In the genomic region with DNA sequence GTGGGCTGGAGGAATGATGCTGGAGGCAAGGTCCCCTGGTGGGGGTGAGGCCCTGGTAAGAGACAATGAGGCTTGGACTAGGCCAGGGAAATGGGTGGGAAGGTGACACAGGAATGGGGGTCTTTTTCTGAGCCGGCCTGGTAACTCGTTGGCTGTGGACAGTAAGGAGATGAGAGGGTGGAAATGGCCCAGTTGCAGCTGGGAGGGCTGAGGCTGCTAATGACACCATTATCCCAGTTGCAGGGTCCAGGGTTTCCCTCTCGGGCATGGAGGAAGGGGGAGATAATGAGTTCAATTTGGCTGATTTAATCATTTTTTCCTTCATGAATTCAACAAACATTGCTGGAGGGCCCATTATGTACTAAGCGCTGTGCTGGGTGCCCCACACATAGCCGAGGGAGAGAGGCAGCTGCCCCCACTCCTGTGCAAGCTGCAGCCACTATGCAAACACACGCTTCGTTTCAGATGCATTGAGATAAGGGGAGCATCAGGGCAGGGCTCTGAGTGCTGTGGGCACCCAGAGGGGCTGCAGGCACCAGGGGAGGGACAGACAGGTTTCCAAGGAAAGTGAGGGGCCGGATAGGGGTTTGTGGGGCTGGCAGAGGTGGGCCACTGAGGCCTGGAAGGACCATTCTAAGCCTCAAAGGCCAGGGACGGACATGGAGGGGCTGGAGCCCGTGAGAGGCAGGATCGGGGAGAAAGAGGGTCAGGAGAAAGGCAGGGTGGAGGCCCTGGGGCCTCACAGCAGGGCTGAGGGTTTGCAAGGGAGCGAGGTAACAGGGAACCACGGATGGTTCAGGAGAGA, we compare ENCODE assay signal across 18 cellular contexts. TPM values are rescaled to one million over a fixed set of nuclear protein-coding genes. Genes with fewer than 3 reads are reported as not detected.
DNase-seq lines count a peak whose midpoint lies in the region.
"Had no signal": no experiment of that assay in that cellular context is flagged by ENCODE, and none has a peak within 500 bp of the region (broad histone marks: within the 10 kb centered on the region; RNA-seq: fewer than 3 reads in every experiment).

No MANE protein-coding gene starts in this region.

- H2AFZ ChIP-seq in mesenchymal stem cell (ENCODE audit: low read depth, low read length): no peak overlapping the region

- peak overlapping the region in 1 of 2 experiments; percentile 35 for H3K4ac ChIP-seq in mesenchymal stem cell (ENCODE audit: low read depth in 1 of 2, low read length in 2 of 2)

- H2AK5ac ChIP-seq in mesenchymal stem cell (ENCODE audit: low read length, severe bottlenecking): no peak overlapping the region

- no peaks in the 10 kb centered on the region for H3K4me1 ChIP-seq in mesenchymal stem cell (ENCODE audit: control insufficient read depth, insufficient read depth, low read depth, low read length)
- H3K4me1 ChIP-seq: uterus had no signal

- H2BK15ac ChIP-seq in mesenchymal stem cell (ENCODE audit: low read depth, poor library complexity, severe bottlenecking): no peak overlapping the region

- no peak overlapping the region for H3K18ac ChIP-seq in mesenchymal stem cell (ENCODE audit: low read depth in 1 of 2, low read length in 2 of 2)

- no peaks in the 10 kb centered on the region for H3K36me3 ChIP-seq in mesenchymal stem cell (ENCODE audit: control insufficient read depth in 1 of 2, insufficient read depth in 2 of 2, low read depth in 1 of 2, low read length in 2 of 2)
- H3K36me3 ChIP-seq: cardiac muscle cell, uterus had no signal

- H4K8ac ChIP-seq in mesenchymal stem cell (ENCODE audit: low read length): no peak overlapping the region

- H3K27me3 ChIP-seq in mesenchymal stem cell (ENCODE audit: control insufficient read depth in 1 of 2, insufficient read depth in 1 of 2, low read length in 2 of 2): peaks cover 13 to 66% of the 10 kb centered on the region in 2 experiments
- H3K27me3 ChIP-seq: cardiac muscle cell, uterus had no signal

- no peak overlapping the region for H3K4me3 ChIP-seq in mesenchymal stem cell (ENCODE audit: insufficient read depth in 1 of 2, low read depth in 1 of 2, low read length in 2 of 2)
- H3K4me3 ChIP-seq: cardiac muscle cell, uterus had no signal

- no peak overlapping the region for H3K23ac ChIP-seq in mesenchymal stem cell (ENCODE audit: low read length in 2 of 2)

- no peak overlapping the region for H3K27ac ChIP-seq in mesenchymal stem cell (ENCODE audit: low read length, poor library complexity, severe bottlenecking)
- H3K27ac ChIP-seq: cardiac muscle cell, KMS-11, uterus had no signal

- H4K91ac ChIP-seq in mesenchymal stem cell (ENCODE audit: low read length): peak overlapping the region; percentile 15

- H3K9me3 ChIP-seq in mesenchymal stem cell (ENCODE audit: control insufficient read depth, low read length): no peaks in the 10 kb centered on the region
- H3K9me3 ChIP-seq: uterus had no signal

- no peak overlapping the region for H3K4me2 ChIP-seq in mesenchymal stem cell (ENCODE audit: low read length, poor library complexity, severe bottlenecking)
- H3K4me2 ChIP-seq: KMS-11 had no signal

- no peaks in the 10 kb centered on the region for H3K79me1 ChIP-seq in mesenchymal stem cell (replicated peaks; ENCODE audit: low read length, poor library complexity, severe bottlenecking)

- H2BK120ac ChIP-seq in mesenchymal stem cell (ENCODE audit: low read depth, low read length): no peak overlapping the region

- no peak overlapping the region for H3K9ac ChIP-seq in mesenchymal stem cell (ENCODE audit: low read length)
- H3K9ac ChIP-seq: KMS-11 had no signal

- WGBS in mesenchymal stem cell: 72% methylated on average over 13 of the region's 13 CpGs

- H2BK5ac ChIP-seq in mesenchymal stem cell (ENCODE audit: low read depth, low read length, poor library complexity, severe bottlenecking): no peak overlapping the region

- H2BK12ac ChIP-seq in mesenchymal stem cell (ENCODE audit: low read length in 2 of 2): no peak overlapping the region

- no peak overlapping the region for H3K14ac ChIP-seq in mesenchymal stem cell (ENCODE audit: low read length in 2 of 2)

- DNase-seq in D341Med (ENCODE audit: low spot score): peak; percentile 21
- DNase-seq in NCI-H1417 treated with DMSO at 0.1 percent for 48 hours (lab: John Stamatoyannopoulos, UW): peak; percentile 13
- peak; percentile 56 to 85 for DNase-seq in SHP77 (lab: John Stamatoyannopoulos, UW)
- no peak for DNase-seq in mesenchymal stem cell
- DNase-seq in middle frontal gyrus (ENCODE audit: extremely low spot score, low spot score): no peak
- no peak for DNase-seq in foreskin melanocyte
- no peak for DNase-seq in NCI-H2029 (lab: John Stamatoyannopoulos, UW)
- no peak for DNase-seq in H4 (ENCODE audit: low spot score)
- DNase-seq: activated naive CD8-positive, alpha-beta T cell treated with anti-CD3 and anti-CD28 coated beads, Interleukin-2, amount 50 U/mL, for 24 hours; activated T-cell treated with anti-CD3 and anti-CD28 coated beads, Interleukin-2, amount 50 U/mL, for 24 hours; COR-L47; GDM1; NCI-H2029 treated with DMSO at 0.1 percent for 48 hours; SIG-M5; stimulated activated CD4-positive, alpha-beta T cell treated with anti-CD3 and anti-CD28 coated beads, Interleukin-12 subunit alpha, Interleukin-12 subunit beta, amount 100 ng/mL, for 4 hours had no signal

RNA-seq across cellular contexts. Expression of a gene that starts 43.2 kb away (rescaled TPM):
- polyA plus RNA-seq in mesenchymal stem cell (2013, experiment 1 of 2): 0.12 TPM
- polyA plus RNA-seq in mesenchymal stem cell (2013, experiment 2 of 2): 0.01 TPM
- total RNA-seq in H4 (2014; rRNA removed; shearing (Covaris generic)): not detected in 2 replicates
- total RNA-seq: cardiac muscle cell had no signal
- polyA plus RNA-seq: cardiac muscle cell had no signal

RNA-seq across cellular contexts. Expression of a gene that starts 56.0 kb away (rescaled TPM):
- polyA plus RNA-seq in mesenchymal stem cell (2013, experiment 1 of 2): 80.9 TPM
- polyA plus RNA-seq in mesenchymal stem cell (2013, experiment 2 of 2): 81.8 TPM
- total RNA-seq in H4 (2014; rRNA removed; shearing (Covaris generic)): not detected in 2 replicates

Comparison
In these comparisons a context has a peak if more than half of its experiments do, and no peak if none do; other contexts are left out.
1. DNase-seq: peak in D341Med (single experiment), NCI-H1417 treated with DMSO at 0.1 percent for 48 hours (single experiment) and SHP77 (2 of 2); none in mesenchymal stem cell (single experiment), middle frontal gyrus (single experiment), foreskin melanocyte (single experiment), NCI-H2029 (single experiment) and H4 (single experiment).